Comparison of ENCODE assay signal across 20 cellular contexts in genomic region chr4:152687974-152688599, GRCh38. TPM values are rescaled to one million over a fixed set of nuclear protein-coding genes. Genes with fewer than 3 reads are reported as not detected.
DNase-seq lines count a peak whose midpoint lies in the region; ATAC-seq and TF ChIP-seq lines count a peak whose summit lies in the region.
"Had no signal": no experiment of that assay in that cellular context is flagged by ENCODE, and none has a peak within 500 bp of the region (broad histone marks: within the 10 kb centered on the region; RNA-seq: fewer than 3 reads in every experiment).

No MANE protein-coding gene starts in this region.

- H3K9me3 Mint-ChIP-seq in GM23338 = no peaks in the 10 kb centered on the region
- no peaks in the 10 kb centered on the region for H3K9me3 Mint-ChIP-seq in activated CD4-positive, alpha-beta memory T cell treated with anti-CD3 and anti-CD28 coated beads, Interleukin-2, amount 10 ng/mL, durations not matched to agents 7 days and 5 days
- H3K9me3 Mint-ChIP-seq: CD8-positive, alpha-beta T cell had no signal

- H3K27me3 ChIP-seq in GM23338 (ENCODE audit: insufficient read depth) (no peaks in the 10 kb centered on the region), neutrophil (no peaks in the 10 kb centered on the region), H7 (ENCODE audit: control insufficient read depth, insufficient read depth, low read length) (no peaks in the 10 kb centered on the region)
- H3K27me3 ChIP-seq: BLaER1 treated with 17β-estradiol and CSF1 and Interleukin-3, amounts not matched to agents 10 nM and 100 nM had no signal

- CTCF ChIA-PET in activated CD4-positive, alpha-beta memory T cell treated with anti-CD3 and anti-CD28 coated beads, Interleukin-2, amount 10 ng/mL, durations not matched to agents 7 days and 5 days (lab: Charles Lee) = no interaction called here

- H3K4me3 ChIP-seq in GM23338 (no peak overlapping the region), neutrophil (ENCODE audit: low read depth in 1 of 2, low read length in 1 of 2) (peak overlapping the region in 1 of 2 experiments; percentile 10), H7 (ENCODE audit: insufficient read depth, low read depth, low read length) (no peak overlapping the region)
- H3K4me3 ChIP-seq: BLaER1 treated with 17β-estradiol and CSF1 and Interleukin-3, amounts not matched to agents 10 nM and 100 nM; HAP-1 had no signal

- POLR2A ChIA-PET in activated CD4-positive, alpha-beta memory T cell treated with anti-CD3 and anti-CD28 coated beads, Interleukin-2, amount 10 ng/mL, durations not matched to agents 7 days and 5 days (lab: Charles Lee) = no interaction called here

- H3K4me1 Mint-ChIP-seq in GM23338 = peaks cover 8% of the 10 kb centered on the region
- H3K4me1 Mint-ChIP-seq in activated CD4-positive, alpha-beta memory T cell treated with anti-CD3 and anti-CD28 coated beads, Interleukin-2, amount 10 ng/mL, durations not matched to agents 7 days and 5 days = peaks cover 15% of the 10 kb centered on the region

- TF ChIP-seq CTCF in GM23338 (conservative IDR thresholded peaks at IDR 0.05; ENCODE audit: low read depth in 2 of 2) (no peak), VCaP (conservative IDR thresholded peaks at IDR 0.05) (no peak), neutrophil (IDR thresholded peaks at IDR 0.05) (no peak), GM13976 (IDR thresholded peaks at IDR 0.05; ENCODE audit: borderline replicate concordance, control extremely low read depth, extremely low read depth, insufficient read depth, missing control alignments) (no peak)

- no peak overlapping the region for H3K27ac Mint-ChIP-seq in GM23338
- H3K27ac Mint-ChIP-seq in activated CD4-positive, alpha-beta memory T cell treated with anti-CD3 and anti-CD28 coated beads, Interleukin-2, amount 10 ng/mL, durations not matched to agents 7 days and 5 days = no peak overlapping the region
- H3K27ac Mint-ChIP-seq: CD8-positive, alpha-beta T cell had no signal

- intact Hi-C loops in left cardiac atrium (cut with DNase I) = no loop called here

- H3K27ac ChIP-seq in GM23338 (ENCODE audit: low read depth) (no peak overlapping the region), VCaP (peak overlapping the region; percentile 37; the same call in 1 of the 2 replicates), neutrophil (peak overlapping the region; percentile 82)
- H3K27ac ChIP-seq: BLaER1 treated with 17β-estradiol and CSF1 and Interleukin-3, amounts not matched to agents 10 nM and 100 nM had no signal

- H3K9me3 ChIP-seq in neutrophil = no peaks in the 10 kb centered on the region
- H3K9me3 ChIP-seq: BLaER1 treated with 17β-estradiol and CSF1 and Interleukin-3, amounts not matched to agents 10 nM and 100 nM; HAP-1 had no signal

- H3K4me1 ChIP-seq in GM23338 (ENCODE audit: insufficient read depth) (peaks cover 11% of the 10 kb centered on the region), neutrophil (ENCODE audit: control insufficient read depth in 1 of 2, insufficient read depth in 1 of 2, low read depth in 1 of 2, low read length in 1 of 2) (peaks cover 52 to 57% of the 10 kb centered on the region in 2 experiments)
- H3K4me1 ChIP-seq: HAP-1 had no signal

- H3K4me3 Mint-ChIP-seq in GM23338 = no peak overlapping the region
- H3K4me3 Mint-ChIP-seq in activated CD4-positive, alpha-beta memory T cell treated with anti-CD3 and anti-CD28 coated beads, Interleukin-2, amount 10 ng/mL, durations not matched to agents 7 days and 5 days = no peak overlapping the region
- H3K4me3 Mint-ChIP-seq: CD8-positive, alpha-beta T cell had no signal

- no peaks in the 10 kb centered on the region for H3K79me2 ChIP-seq in GM23338 (replicated peaks; ENCODE audit: insufficient read depth)

- H2AFZ ChIP-seq in GM23338 = peak overlapping the region; percentile 1; the same call in 1 of the 2 replicates

- H3K27me3 Mint-ChIP-seq in GM23338 (ENCODE audit: insufficient read depth, low read depth, poor library complexity) = peaks cover 2% of the 10 kb centered on the region
- H3K27me3 Mint-ChIP-seq in activated CD4-positive, alpha-beta memory T cell treated with anti-CD3 and anti-CD28 coated beads, Interleukin-2, amount 10 ng/mL, durations not matched to agents 7 days and 5 days = peaks cover 9% of the 10 kb centered on the region

- no peaks in the 10 kb centered on the region for H4K20me1 ChIP-seq in GM23338 (replicated peaks; ENCODE audit: insufficient read depth)
- H4K20me1 ChIP-seq: BLaER1 treated with 17β-estradiol and CSF1 and Interleukin-3, amounts not matched to agents 10 nM and 100 nM had no signal

- in situ Hi-C loops in GM13976 (cut with MboI; ENCODE audit: low sequenced_read_pairs, unreplicated experiment) = no loop called here

- H3K36me3 Mint-ChIP-seq in GM23338 (ENCODE audit: low read depth) = no peaks in the 10 kb centered on the region
- H3K36me3 Mint-ChIP-seq in activated CD4-positive, alpha-beta memory T cell treated with anti-CD3 and anti-CD28 coated beads, Interleukin-2, amount 10 ng/mL, durations not matched to agents 7 days and 5 days (ENCODE audit: low read depth) = no peaks in the 10 kb centered on the region
- H3K36me3 Mint-ChIP-seq: CD8-positive, alpha-beta T cell had no signal

- H3F3A ChIP-seq in GM23338 (replicated peaks; ENCODE audit: low read depth) = no peaks in the 10 kb centered on the region

- no peaks in the 10 kb centered on the region for H3K9me2 ChIP-seq in GM23338 (ENCODE audit: insufficient read depth)

- no peak for ATAC-seq in GM23338
- ATAC-seq in left cardiac atrium = peak; percentile 28 to 59
- ATAC-seq: CD8-positive, alpha-beta T cell had no signal

- no peak for DNase-seq in GM23338 (ENCODE audit: low spot score)
- DNase-seq in left cardiac atrium = no peak
- DNase-seq in activated CD4-positive, alpha-beta memory T cell treated with anti-CD3 and anti-CD28 coated beads, Interleukin-2, amount 10 ng/mL, durations not matched to agents 7 days and 5 days = no peak
- DNase-seq in H7 = no peak
- DNase-seq in GM13976 (ENCODE audit: low spot score) = no peak
- DNase-seq: Calu3; CD8-positive, alpha-beta T cell; DMS53; EL; NCI-H1092 treated with DMSO at 0.1 percent for 48 hours; NCI-H146; NCI-H2171 treated with DMSO at 0.1 percent for 48 hours; NCI-H446; NCI-H526 treated with DMSO at 0.1 percent for 48 hours; OCI-M1; SIG-M5 had no signal

- H3K36me3 ChIP-seq in GM23338 (ENCODE audit: insufficient read depth) (no peaks in the 10 kb centered on the region; the same call in 1 of the 2 replicates), neutrophil (no peaks in the 10 kb centered on the region), H7 (replicated peaks; ENCODE audit: control insufficient read depth, insufficient read depth, low read length) (no peaks in the 10 kb centered on the region)
- H3K36me3 ChIP-seq: BLaER1 treated with 17β-estradiol and CSF1 and Interleukin-3, amounts not matched to agents 10 nM and 100 nM; HAP-1 had no signal

- no peak overlapping the region for H3K4me2 ChIP-seq in GM23338
- H3K4me2 ChIP-seq: BLaER1 treated with 17β-estradiol and CSF1 and Interleukin-3, amounts not matched to agents 10 nM and 100 nM had no signal

TF ChIP-seq in GM23338, 12 proteins besides CTCF, POLR2A, EP300 and RAD21:
- TF ChIP-seq REST (IDR thresholded peaks at IDR 0.05; ENCODE audit: unreplicated experiment) = no peak
- TF ChIP-seq ZNF114 (CRISPR knock-in tag; IDR thresholded peaks at IDR 0.05) = no peak
- TF ChIP-seq NANOG (IDR thresholded peaks at IDR 0.05; ENCODE audit: borderline replicate concordance) = no peak
- TF ChIP-seq CREB1 (CRISPR knock-in tag; IDR thresholded peaks at IDR 0.05; ENCODE audit: low read depth) = no peak
- no peak for TF ChIP-seq EZH2phosphoT487 (IDR thresholded peaks at IDR 0.05; ENCODE audit: unreplicated experiment)
TF ChIP-seq in GM23338: peak in this region for 0.

RNA-seq across cellular contexts. Expression of gene TMEM154, which starts 8.3 kb away (rescaled TPM):
- total RNA-seq in GM23338 (2014; rRNA removed; shearing (Covaris generic)) = 1.7 and 2.7 TPM in 2 replicates
- 1.0 and 1.8 TPM in 2 replicates for polyA plus RNA-seq in GM23338 (2016; fragmentation: Nextera tagmentation; extraction: Ambion mirVana)
- total RNA-seq in left cardiac atrium = 1 to 10 TPM; 2.8 to 4.4 TPM
- 10 to 100 TPM; 47.1 to 50.0 TPM for total RNA-seq in activated CD4-positive, alpha-beta memory T cell treated with anti-CD3 and anti-CD28 coated beads, Interleukin-2, amount 10 ng/mL, durations not matched to agents 7 days and 5 days
- total RNA-seq in H7 (2014; rRNA removed; shearing (Covaris generic)) = 0.31 and 1.4 TPM in 2 replicates

Comparison
In these comparisons a context has a peak if more than half of its experiments do, and no peak if none do; other contexts are left out.
1. RNA of gene TMEM154, which starts 8.3 kb away (total RNA-seq): 47.1 to 50.0 TPM in activated CD4-positive, alpha-beta memory T cell treated with anti-CD3 and anti-CD28 coated beads, Interleukin-2, amount 10 ng/mL, durations not matched to agents 7 days and 5 days; 2.8 to 4.4 TPM in left cardiac atrium, 1.7 to 2.7 TPM in GM23338 and 0.31 to 1.4 TPM in H7; every median in the first group is over 4 times any median in the second.